ENCODE assay signal across 17 cellular contexts in the genomic region with DNA sequence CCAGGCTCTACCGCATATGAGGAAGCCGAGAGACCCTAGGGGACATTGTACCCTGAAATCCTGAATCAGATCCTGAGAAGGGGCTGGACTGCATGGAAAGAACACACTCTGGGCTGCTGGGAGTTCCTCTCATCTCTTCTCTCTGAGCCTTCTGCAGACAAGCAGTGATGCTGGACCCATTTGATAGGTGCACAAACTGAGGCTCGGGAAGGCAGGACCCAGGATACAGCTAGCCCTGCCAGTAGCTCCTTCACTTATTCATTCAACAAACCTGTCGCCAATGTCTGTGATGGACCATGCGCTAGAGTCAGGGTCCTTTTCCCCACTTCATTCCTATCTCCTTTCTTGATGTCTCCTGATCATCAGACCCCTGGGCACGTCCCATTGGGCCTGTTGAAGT. TPM values are rescaled to one million over a fixed set of nuclear protein-coding genes. Genes with fewer than 3 reads are reported as not detected.
A peak's percentile ranks its signal among the peaks of the same experiment; 100 is the strongest.
DNase-seq lines count a peak whose midpoint lies in the region; ATAC-seq, FAIRE-seq and TF ChIP-seq lines count a peak whose summit lies in the region.
"Had no signal": no experiment of that assay in that cellular context is flagged by ENCODE, and none has a peak within 500 bp of the region (broad histone marks: within the 10 kb centered on the region; RNA-seq: fewer than 3 reads in every experiment).

No MANE protein-coding gene starts in this region.

- H3K4me1 Mint-ChIP-seq in activated T-cell treated with anti-CD3 and anti-CD28 coated beads, Interleukin-2, amount 50 U/mL, for 24 hours (ENCODE audit: low read depth): peaks cover 61% of the 10 kb centered on the region
- H3K4me1 Mint-ChIP-seq in T-helper 17 cell (peaks cover 50% of the 10 kb centered on the region), glutamatergic neuron (ENCODE audit: low read depth, unreplicated experiment) (peaks cover 23% of the 10 kb centered on the region)

- no peaks in the 10 kb centered on the region for H3K27me3 Mint-ChIP-seq in activated T-cell treated with anti-CD3 and anti-CD28 coated beads, Interleukin-2, amount 50 U/mL, for 24 hours
- H3K27me3 Mint-ChIP-seq in T-helper 17 cell: no peaks in the 10 kb centered on the region
- peaks cover 16% of the 10 kb centered on the region for H3K27me3 Mint-ChIP-seq in glutamatergic neuron (ENCODE audit: unreplicated experiment)

- H3K4me1 ChIP-seq in neuron (ENCODE audit: insufficient read depth, low read length): peaks cover 23% of the 10 kb centered on the region

- peaks cover 32% of the 10 kb centered on the region for H3K36me3 ChIP-seq in neuron (ENCODE audit: insufficient read depth, low read length)
- H3K36me3 ChIP-seq: heart right ventricle, lower lobe of right lung had no signal

- H3K36me3 Mint-ChIP-seq in activated T-cell treated with anti-CD3 and anti-CD28 coated beads, Interleukin-2, amount 50 U/mL, for 24 hours (ENCODE audit: low read depth): no peaks in the 10 kb centered on the region
- no peaks in the 10 kb centered on the region for H3K36me3 Mint-ChIP-seq in T-helper 17 cell (ENCODE audit: low read depth)
- H3K36me3 Mint-ChIP-seq in glutamatergic neuron (ENCODE audit: unreplicated experiment): no peaks in the 10 kb centered on the region

- H3K27me3 ChIP-seq in neuron (ENCODE audit: insufficient read depth, low read length): no peaks in the 10 kb centered on the region

- ATAC-seq in T-helper 17 cell (no peak), GM21367 (IDR thresholded peaks at IDR 0.05; ENCODE audit: unreplicated experiment) (no peak), GM21717 (IDR thresholded peaks at IDR 0.05; ENCODE audit: unreplicated experiment) (no peak)
- ATAC-seq: psoas muscle, Right ventricle myocardium inferior had no signal

- no peak for TF ChIP-seq CTCF in glutamatergic neuron (IDR thresholded peaks at IDR 0.05; ENCODE audit: partially characterized antibody, unreplicated experiment)

- no peak overlapping the region for H2AFZ ChIP-seq in neuron (ENCODE audit: low read depth, low read length)

- H3K9me3 ChIP-seq in T-helper 17 cell (ENCODE audit: control insufficient read depth, low read length, poor library complexity, severe bottlenecking) (no peaks in the 10 kb centered on the region), neuron (ENCODE audit: low read length) (no peaks in the 10 kb centered on the region)
- H3K9me3 ChIP-seq: heart right ventricle, lower lobe of right lung, psoas muscle had no signal

- FAIRE-seq in HTR-8/SVneo (lab: Jason Lieb, UNC): no peak

- H3K4me3 Mint-ChIP-seq in activated T-cell treated with anti-CD3 and anti-CD28 coated beads, Interleukin-2, amount 50 U/mL, for 24 hours: peak overlapping the region; percentile 70
- peak overlapping the region; percentile 84 for H3K4me3 Mint-ChIP-seq in T-helper 17 cell
- peak overlapping the region; percentile 94 for H3K4me3 Mint-ChIP-seq in glutamatergic neuron (ENCODE audit: unreplicated experiment)

- H3K4me3 ChIP-seq in neuron (ENCODE audit: low read length): peak overlapping the region; percentile 77
- H3K4me3 ChIP-seq: psoas muscle had no signal

- H3K27ac Mint-ChIP-seq in activated T-cell treated with anti-CD3 and anti-CD28 coated beads, Interleukin-2, amount 50 U/mL, for 24 hours: peak overlapping the region; percentile 50
- H3K27ac Mint-ChIP-seq in T-helper 17 cell: peak overlapping the region; percentile 41
- peak overlapping the region; percentile 64 for H3K27ac Mint-ChIP-seq in glutamatergic neuron (ENCODE audit: unreplicated experiment)

- DNase-seq in activated T-cell treated with anti-CD3 and anti-CD28 coated beads, Interleukin-2, amount 50 U/mL, for 24 hours: no peak
- DNase-seq in activated T-cell treated with anti-CD3 and anti-CD28 coated beads for 4 hours (no peak), T-helper 17 cell (no peak), glutamatergic neuron (no peak), HTR-8/SVneo (ENCODE audit: insufficient read length, low spot score) (no peak)
- DNase-seq: activated gamma-delta T cell, DMS153, heart right ventricle, Kasumi-1, lower lobe of right lung, NCI-H1694 treated with DMSO at 0.1 percent for 48 hours, WERI-Rb-1 had no signal

- H3K9me3 Mint-ChIP-seq in activated T-cell treated with anti-CD3 and anti-CD28 coated beads, Interleukin-2, amount 50 U/mL, for 24 hours: no peaks in the 10 kb centered on the region
- peaks cover 11% of the 10 kb centered on the region for H3K9me3 Mint-ChIP-seq in glutamatergic neuron (ENCODE audit: unreplicated experiment)

RNA-seq across cellular contexts. Expression of gene SBK1, which starts 1.9 kb away (rescaled TPM):
- total RNA-seq in T-helper 17 cell (10 to 100 TPM; 14.7 to 17.7 TPM), glutamatergic neuron (ENCODE audit: unreplicated experiment) (117 TPM)
